ENCODE assay signal across 7 cellular contexts in the genomic region with DNA sequence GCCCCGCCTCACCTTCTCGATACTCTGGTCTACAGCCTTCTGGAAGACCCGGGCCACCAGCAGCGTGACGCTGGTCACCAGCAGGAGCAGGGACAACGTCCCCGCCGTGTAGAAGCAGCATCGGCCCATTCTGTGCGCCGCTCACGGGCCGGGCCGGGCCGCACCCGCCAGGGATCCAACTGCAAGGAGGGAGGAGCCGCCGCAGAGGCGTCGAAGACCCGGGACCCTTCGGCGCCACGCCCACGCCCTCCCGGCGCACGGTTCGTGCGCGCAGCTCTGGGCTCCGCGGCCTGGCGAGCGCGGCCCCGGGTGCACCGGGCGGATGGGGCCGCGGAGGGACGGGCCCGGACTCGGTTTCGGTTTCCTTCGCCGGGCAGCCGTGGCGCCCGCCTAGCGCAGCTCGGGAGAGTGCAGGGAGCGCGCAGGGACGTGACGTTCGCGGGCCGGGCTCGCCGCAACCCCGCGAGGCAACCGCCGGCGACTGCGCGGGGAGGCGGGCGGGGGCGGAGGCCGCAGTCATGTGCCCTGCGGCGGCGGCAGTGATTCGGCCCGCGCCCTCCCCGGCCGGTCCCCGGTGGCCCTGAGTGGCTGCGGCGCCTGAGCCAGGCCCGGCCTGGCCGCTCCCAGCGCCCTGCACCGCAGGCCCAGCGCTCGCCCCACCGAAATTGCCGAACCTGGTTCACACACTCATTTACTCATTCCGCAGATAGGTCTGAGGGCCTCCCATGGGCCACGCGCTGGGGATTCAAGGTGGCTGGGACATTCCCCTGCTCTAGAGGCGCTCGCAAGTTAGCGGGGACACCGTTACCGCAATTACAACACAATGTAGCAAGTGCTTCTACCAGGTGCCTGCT. TPM values are rescaled to one million over a fixed set of nuclear protein-coding genes. Genes with fewer than 3 reads are reported as not detected.
A peak's percentile ranks its signal among the peaks of the same experiment; 100 is the strongest.
DNase-seq lines count a peak whose midpoint lies in the region; ATAC-seq, FAIRE-seq and TF ChIP-seq lines count a peak whose summit lies in the region.

A gene with protein sequence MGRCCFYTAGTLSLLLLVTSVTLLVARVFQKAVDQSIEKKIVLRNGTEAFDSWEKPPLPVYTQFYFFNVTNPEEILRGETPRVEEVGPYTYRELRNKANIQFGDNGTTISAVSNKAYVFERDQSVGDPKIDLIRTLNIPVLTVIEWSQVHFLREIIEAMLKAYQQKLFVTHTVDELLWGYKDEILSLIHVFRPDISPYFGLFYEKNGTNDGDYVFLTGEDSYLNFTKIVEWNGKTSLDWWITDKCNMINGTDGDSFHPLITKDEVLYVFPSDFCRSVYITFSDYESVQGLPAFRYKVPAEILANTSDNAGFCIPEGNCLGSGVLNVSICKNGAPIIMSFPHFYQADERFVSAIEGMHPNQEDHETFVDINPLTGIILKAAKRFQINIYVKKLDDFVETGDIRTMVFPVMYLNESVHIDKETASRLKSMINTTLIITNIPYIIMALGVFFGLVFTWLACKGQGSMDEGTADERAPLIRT (minus strand): TSS at position 410 of the 854 bp plus-strand sequence. CDS start 281 bp downstream, at position 129.

- no peaks in the 10 kb centered on the region for H3K36me3 ChIP-seq in hepatocyte (replicated peaks; ENCODE audit: insufficient read depth, low read depth)

- 2% methylated on average over 55 of the region's 99 CpGs for WGBS in hepatocyte (ENCODE audit: low lambda C conversion rate, missing lambda C conversion rate)

- peak within 1 kb of the TSS; percentile 83 for H3K27ac Mint-ChIP-seq in T-helper 2 cell treated with Interferon-gamma antibody and Interleukin-4, amounts not matched to agents 5 μg/mL and 100 μg/mL, for 36 hours

- no peaks in the 10 kb centered on the region for H3K9me2 ChIP-seq in hepatocyte (replicated peaks; ENCODE audit: insufficient read depth)

- in situ Hi-C loops in astrocyte of the cerebellum (cut with HindIII; ENCODE audit: low sequenced_read_pairs): no loop called here

- H3K79me2 ChIP-seq in hepatocyte: peaks cover 55% of the 10 kb centered on the region

- peaks cover 56% of the 10 kb centered on the region for H3K4me1 ChIP-seq in hepatocyte (ENCODE audit: insufficient read depth)

- H3K9me3 ChIP-seq in hepatocyte (ENCODE audit: low read depth): no peaks in the 10 kb centered on the region

- H2AFZ ChIP-seq in hepatocyte: peak within 1 kb of the TSS; percentile 59

- peak within 1 kb of the TSS; percentile 67 for H3K4me3 ChIP-seq in astrocyte of the cerebellum (ENCODE audit: low read depth, low read length)
- peak within 1 kb of the TSS; percentile 74 for H3K4me3 ChIP-seq in hepatocyte
- peak within 1 kb of the TSS; percentile 75 for H3K4me3 ChIP-seq in retinal pigment epithelial cell (ENCODE audit: low read length)

- TF ChIP-seq CTCF in astrocyte of the cerebellum (IDR thresholded peaks at IDR 0.05; ENCODE audit: low read depth, low read length, missing control alignments) (no peak), hepatocyte (IDR thresholded peaks at IDR 0.05; ENCODE audit: poor library complexity) (no peak), retinal pigment epithelial cell (conservative IDR thresholded peaks at IDR 0.05; ENCODE audit: low read depth, low read length) (no peak)

- peak within 1 kb of the TSS; percentile 99 for H3K27ac ChIP-seq in hepatocyte

- H3K27me3 Mint-ChIP-seq in T-helper 2 cell treated with Interferon-gamma antibody and Interleukin-4, amounts not matched to agents 5 μg/mL and 100 μg/mL, for 36 hours (ENCODE audit: low read depth): peaks cover 33% of the 10 kb centered on the region

- no peaks in the 10 kb centered on the region for H3K27me3 ChIP-seq in hepatocyte

- H3K4me1 Mint-ChIP-seq in T-helper 2 cell treated with Interferon-gamma antibody and Interleukin-4, amounts not matched to agents 5 μg/mL and 100 μg/mL, for 36 hours (ENCODE audit: low read depth): peaks cover 17% of the 10 kb centered on the region

- peak; percentile 94 for FAIRE-seq in GM12892 (lab: Jason Lieb, UNC)

- peaks cover 13% of the 10 kb centered on the region for H4K20me1 ChIP-seq in hepatocyte (ENCODE audit: insufficient read depth, poor library complexity, severe bottlenecking)

- no peaks in the 10 kb centered on the region for H3K9me3 Mint-ChIP-seq in T-helper 2 cell treated with Interferon-gamma antibody and Interleukin-4, amounts not matched to agents 5 μg/mL and 100 μg/mL, for 36 hours

- no peaks in the 10 kb centered on the region for H3K36me3 Mint-ChIP-seq in T-helper 2 cell treated with Interferon-gamma antibody and Interleukin-4, amounts not matched to agents 5 μg/mL and 100 μg/mL, for 36 hours (ENCODE audit: low read depth)

- peak; percentile 62 for DNase-seq in GM12892 (ENCODE audit: insufficient read length)
- DNase-seq in NCI-H1105 (lab: John Stamatoyannopoulos, UW): peak; percentile 47
- peak; percentile 73 for DNase-seq in T-helper 2 cell treated with Interferon-gamma antibody and Interleukin-4, amounts not matched to agents 5 μg/mL and 100 μg/mL, for 36 hours (ENCODE audit: low spot score)
- peak; percentile 34 for DNase-seq in astrocyte of the cerebellum (ENCODE audit: low read depth)
- peak; percentile 94 for DNase-seq in hepatocyte (ENCODE audit: low spot score)
- DNase-seq in retinal pigment epithelial cell (ENCODE audit: low read depth): no peak

- ATAC-seq in HG02610 (IDR thresholded peaks at IDR 0.05; ENCODE audit: unreplicated experiment): peak; percentile 65

- peak within 1 kb of the TSS; percentile 85 for H3K4me2 ChIP-seq in hepatocyte

- peak within 1 kb of the TSS; percentile 85 for H3K4me3 Mint-ChIP-seq in T-helper 2 cell treated with Interferon-gamma antibody and Interleukin-4, amounts not matched to agents 5 μg/mL and 100 μg/mL, for 36 hours

- TF ChIP-seq POLR2A in GM12892 (IDR thresholded peaks at IDR 0.05; ENCODE audit: low read depth, low read length): peak; percentile 60; the same call in 1 of the 2 replicates

RNA-seq across cellular contexts. Expression of the gene that starts here (rescaled TPM):
- 16.1 TPM for polyA plus RNA-seq in GM12892 (2012; ENCODE audit: missing spikeins)
- total RNA-seq in hepatocyte: 244 and 246 TPM in 2 replicates
- 85.8 and 131 TPM in 2 replicates for polyA plus RNA-seq in hepatocyte
